ENCODE assay signal across 3 cellular contexts in the genomic region with DNA sequence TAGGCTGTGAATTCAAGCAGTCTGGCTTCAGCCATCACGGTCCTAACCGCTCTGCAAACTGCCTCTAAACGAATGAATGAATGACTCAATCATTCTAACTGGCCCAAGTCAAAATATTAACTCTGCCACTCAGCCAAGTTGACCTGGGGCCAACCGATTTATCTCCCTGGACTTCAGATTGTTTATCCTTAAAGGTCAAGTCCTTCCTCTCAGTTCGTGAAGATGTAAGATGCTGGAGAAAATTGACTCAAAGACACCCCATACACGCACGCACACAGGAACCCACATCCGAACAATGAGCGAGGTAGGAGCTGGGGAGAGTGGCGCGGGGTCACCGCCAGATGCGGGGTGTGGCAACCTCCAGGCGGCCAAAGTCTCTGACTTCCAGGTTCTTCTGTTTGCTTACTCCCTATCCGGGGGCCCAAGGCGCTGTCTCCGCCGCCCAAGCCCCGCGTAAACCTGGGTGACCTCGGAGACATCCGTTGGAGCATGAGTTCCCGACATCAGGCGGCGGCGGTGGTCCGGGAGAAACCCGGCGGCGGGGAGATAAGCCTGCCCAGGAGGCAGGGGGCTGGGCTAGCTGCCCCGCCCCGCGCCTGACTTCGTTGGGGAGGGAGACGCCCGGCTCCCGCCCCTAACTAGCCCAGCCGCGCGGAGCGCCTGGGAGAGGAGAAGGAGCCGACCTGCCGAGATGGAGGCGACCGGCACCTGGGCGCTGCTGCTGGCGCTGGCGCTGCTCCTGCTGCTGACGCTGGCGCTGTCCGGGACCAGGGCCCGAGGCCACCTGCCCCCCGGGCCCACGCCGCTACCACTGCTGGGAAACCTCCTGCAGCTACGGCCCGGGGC.
A peak's percentile ranks its signal among the peaks of the same experiment; 100 is the strongest.
TF ChIP-seq lines count a peak whose summit lies in the region.

A gene with protein sequence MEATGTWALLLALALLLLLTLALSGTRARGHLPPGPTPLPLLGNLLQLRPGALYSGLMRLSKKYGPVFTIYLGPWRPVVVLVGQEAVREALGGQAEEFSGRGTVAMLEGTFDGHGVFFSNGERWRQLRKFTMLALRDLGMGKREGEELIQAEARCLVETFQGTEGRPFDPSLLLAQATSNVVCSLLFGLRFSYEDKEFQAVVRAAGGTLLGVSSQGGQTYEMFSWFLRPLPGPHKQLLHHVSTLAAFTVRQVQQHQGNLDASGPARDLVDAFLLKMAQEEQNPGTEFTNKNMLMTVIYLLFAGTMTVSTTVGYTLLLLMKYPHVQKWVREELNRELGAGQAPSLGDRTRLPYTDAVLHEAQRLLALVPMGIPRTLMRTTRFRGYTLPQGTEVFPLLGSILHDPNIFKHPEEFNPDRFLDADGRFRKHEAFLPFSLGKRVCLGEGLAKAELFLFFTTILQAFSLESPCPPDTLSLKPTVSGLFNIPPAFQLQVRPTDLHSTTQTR (plus strand): TSS at position 646 of the 846 bp plus-strand sequence. CDS start 46 bp downstream, at position 692.

TF ChIP-seq in A549, 52 proteins besides CTCF, POLR2A, EP300 and RAD21 (continues in another document):
- TF ChIP-seq HDAC2 (IDR thresholded peaks at IDR 0.05): no peak
- no peak for TF ChIP-seq MYC (IDR thresholded peaks at IDR 0.05; ENCODE audit: borderline replicate concordance, low read length)
- TF ChIP-seq SMC3 (IDR thresholded peaks at IDR 0.05): peak; percentile 29; the same call in 2 of the 3 replicates
- TF ChIP-seq NR3C1 (IDR thresholded peaks at IDR 0.05): no peak
- TF ChIP-seq FOXS1 (CRISPR knock-in tag; IDR thresholded peaks at IDR 0.05): no peak
- TF ChIP-seq, protein P1, sequence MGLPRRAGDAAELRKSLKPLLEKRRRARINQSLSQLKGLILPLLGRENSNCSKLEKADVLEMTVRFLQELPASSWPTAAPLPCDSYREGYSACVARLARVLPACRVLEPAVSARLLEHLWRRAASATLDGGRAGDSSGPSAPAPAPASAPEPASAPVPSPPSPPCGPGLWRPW (IDR thresholded peaks at IDR 0.05): no peak
- TF ChIP-seq, protein P2, sequence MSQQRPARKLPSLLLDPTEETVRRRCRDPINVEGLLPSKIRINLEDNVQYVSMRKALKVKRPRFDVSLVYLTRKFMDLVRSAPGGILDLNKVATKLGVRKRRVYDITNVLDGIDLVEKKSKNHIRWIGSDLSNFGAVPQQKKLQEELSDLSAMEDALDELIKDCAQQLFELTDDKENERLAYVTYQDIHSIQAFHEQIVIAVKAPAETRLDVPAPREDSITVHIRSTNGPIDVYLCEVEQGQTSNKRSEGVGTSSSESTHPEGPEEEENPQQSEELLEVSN (IDR thresholded peaks at IDR 0.05; ENCODE audit: borderline replicate concordance, low read depth): 0 out of 2 replicates have a peak, but pooled peaks have one; percentile 68
- TF ChIP-seq CEBPB (IDR thresholded peaks at IDR 0.05): peak in 1 of 2 experiments; percentile 35; a peak in 1 of 4 replicates
- TF ChIP-seq ZNF302 (CRISPR knock-in tag; IDR thresholded peaks at IDR 0.05): no peak
- TF ChIP-seq ESRRA (IDR thresholded peaks at IDR 0.05; ENCODE audit: borderline replicate concordance, low read length): peak; percentile 44; the same call in 1 of the 2 replicates
- TF ChIP-seq CHD2 (IDR thresholded peaks at IDR 0.05; ENCODE audit: low read length, partially characterized antibody): no peak
- no peak for TF ChIP-seq PHF8 (IDR thresholded peaks at IDR 0.05; ENCODE audit: borderline replicate concordance, low read depth)
- TF ChIP-seq TP53 (CRISPR knock-in tag; IDR thresholded peaks at IDR 0.05): no peak
- TF ChIP-seq FOSL2 (IDR thresholded peaks at IDR 0.05): no peak
- 0 out of 2 replicates have a peak, but pooled peaks have one; percentile 6 for TF ChIP-seq FOSL2 (CRISPR knock-in tag; IDR thresholded peaks at IDR 0.05)
- TF ChIP-seq MAZ (IDR thresholded peaks at IDR 0.05; ENCODE audit: borderline replicate concordance, low read depth, low read length): no peak
- TF ChIP-seq, protein P3, sequence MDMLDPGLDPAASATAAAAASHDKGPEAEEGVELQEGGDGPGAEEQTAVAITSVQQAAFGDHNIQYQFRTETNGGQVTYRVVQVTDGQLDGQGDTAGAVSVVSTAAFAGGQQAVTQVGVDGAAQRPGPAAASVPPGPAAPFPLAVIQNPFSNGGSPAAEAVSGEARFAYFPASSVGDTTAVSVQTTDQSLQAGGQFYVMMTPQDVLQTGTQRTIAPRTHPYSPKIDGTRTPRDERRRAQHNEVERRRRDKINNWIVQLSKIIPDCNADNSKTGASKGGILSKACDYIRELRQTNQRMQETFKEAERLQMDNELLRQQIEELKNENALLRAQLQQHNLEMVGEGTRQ (IDR thresholded peaks at IDR 0.05): no peak
- no peak for TF ChIP-seq MAFK (IDR thresholded peaks at IDR 0.05; ENCODE audit: partially characterized antibody)
- TF ChIP-seq FOSB (CRISPR knock-in tag; IDR thresholded peaks at IDR 0.05): 0 out of 2 replicates have a peak, but pooled peaks have one; percentile 71
- TF ChIP-seq CBX8 (IDR thresholded peaks at IDR 0.05): no peak
- peak in 1 of 2 experiments; percentile 74; a peak in 2 of 5 replicates for TF ChIP-seq JUN (IDR thresholded peaks at IDR 0.05)
- TF ChIP-seq NFE2L2 (conservative IDR thresholded peaks at IDR 0.05; ENCODE audit: low read length): no peak
- TF ChIP-seq SREBF2 (IDR thresholded peaks at IDR 0.05): no peak
- peak; percentile 53; the same call in 1 of the 2 replicates for TF ChIP-seq EHF (CRISPR knock-in tag; IDR thresholded peaks at IDR 0.05)
- no peak for TF ChIP-seq HOXA7 (CRISPR knock-in tag; IDR thresholded peaks at IDR 0.05)

TF ChIP-seq in K562, 482 proteins besides CTCF, POLR2A, EP300 and RAD21 (continues in another document):
- TF ChIP-seq KDM2B (CRISPR knock-in tag; IDR thresholded peaks at IDR 0.05) (0 out of 2 replicates have a peak, but pooled peaks have one; percentile 11), ATF1 (CRISPR knock-in tag; IDR thresholded peaks at IDR 0.05) (no peak), ATF1 (tag; IDR thresholded peaks at IDR 0.05) (peak; percentile 9; the same call in 1 of the 2 replicates), SMARCA4 (IDR thresholded peaks at IDR 0.05) (no peak), ETV5 (CRISPR knock-in tag; IDR thresholded peaks at IDR 0.05; ENCODE audit: low read depth) (0 out of 2 replicates have a peak, but pooled peaks have one; percentile 21), ZNF764 (CRISPR knock-in tag; IDR thresholded peaks at IDR 0.05; ENCODE audit: low read depth) (no peak), ZNF175 (CRISPR knock-in tag; IDR thresholded peaks at IDR 0.05; ENCODE audit: low read depth) (no peak), SMAD4 (CRISPR knock-in tag; conservative IDR thresholded peaks at IDR 0.05) (peak; percentile 40; the same call in 1 of the 2 replicates), MYC (IDR thresholded peaks at IDR 0.05; ENCODE audit: low read depth, low read length) (peak; percentile 22; the same call in 1 of the 2 replicates), MYC (CRISPR knock-in tag; IDR thresholded peaks at IDR 0.05; ENCODE audit: borderline replicate concordance, low read depth) (no peak)
- TF ChIP-seq, protein P4, sequence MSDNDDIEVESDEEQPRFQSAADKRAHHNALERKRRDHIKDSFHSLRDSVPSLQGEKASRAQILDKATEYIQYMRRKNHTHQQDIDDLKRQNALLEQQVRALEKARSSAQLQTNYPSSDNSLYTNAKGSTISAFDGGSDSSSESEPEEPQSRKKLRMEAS (CRISPR knock-in tag; IDR thresholded peaks at IDR 0.05): peak; percentile 85
- TF ChIP-seq, protein P5, sequence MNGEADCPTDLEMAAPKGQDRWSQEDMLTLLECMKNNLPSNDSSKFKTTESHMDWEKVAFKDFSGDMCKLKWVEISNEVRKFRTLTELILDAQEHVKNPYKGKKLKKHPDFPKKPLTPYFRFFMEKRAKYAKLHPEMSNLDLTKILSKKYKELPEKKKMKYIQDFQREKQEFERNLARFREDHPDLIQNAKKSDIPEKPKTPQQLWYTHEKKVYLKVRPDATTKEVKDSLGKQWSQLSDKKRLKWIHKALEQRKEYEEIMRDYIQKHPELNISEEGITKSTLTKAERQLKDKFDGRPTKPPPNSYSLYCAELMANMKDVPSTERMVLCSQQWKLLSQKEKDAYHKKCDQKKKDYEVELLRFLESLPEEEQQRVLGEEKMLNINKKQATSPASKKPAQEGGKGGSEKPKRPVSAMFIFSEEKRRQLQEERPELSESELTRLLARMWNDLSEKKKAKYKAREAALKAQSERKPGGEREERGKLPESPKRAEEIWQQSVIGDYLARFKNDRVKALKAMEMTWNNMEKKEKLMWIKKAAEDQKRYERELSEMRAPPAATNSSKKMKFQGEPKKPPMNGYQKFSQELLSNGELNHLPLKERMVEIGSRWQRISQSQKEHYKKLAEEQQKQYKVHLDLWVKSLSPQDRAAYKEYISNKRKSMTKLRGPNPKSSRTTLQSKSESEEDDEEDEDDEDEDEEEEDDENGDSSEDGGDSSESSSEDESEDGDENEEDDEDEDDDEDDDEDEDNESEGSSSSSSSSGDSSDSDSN (IDR thresholded peaks at IDR 0.05; ENCODE audit: borderline replicate concordance in 1 of 2, low read depth in 2 of 2, low read length in 2 of 2): 0 out of 4 replicates have a peak, but pooled peaks of 1 of the 2 experiments have one; percentile 38
- TF ChIP-seq, protein P6, sequence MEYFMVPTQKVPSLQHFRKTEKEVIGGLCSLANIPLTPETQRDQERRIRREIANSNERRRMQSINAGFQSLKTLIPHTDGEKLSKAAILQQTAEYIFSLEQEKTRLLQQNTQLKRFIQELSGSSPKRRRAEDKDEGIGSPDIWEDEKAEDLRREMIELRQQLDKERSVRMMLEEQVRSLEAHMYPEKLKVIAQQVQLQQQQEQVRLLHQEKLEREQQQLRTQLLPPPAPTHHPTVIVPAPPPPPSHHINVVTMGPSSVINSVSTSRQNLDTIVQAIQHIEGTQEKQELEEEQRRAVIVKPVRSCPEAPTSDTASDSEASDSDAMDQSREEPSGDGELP (CRISPR knock-in tag; IDR thresholded peaks at IDR 0.05; ENCODE audit: borderline replicate concordance): peak; percentile 33; the same call in 1 of the 2 replicates

TF ChIP-seq in HepG2, 621 proteins besides CTCF, POLR2A, EP300 and RAD21 (continues in another document):
- TF ChIP-seq GTF2F1 (IDR thresholded peaks at IDR 0.05; ENCODE audit: low read length): no peak
- 0 out of 2 replicates have a peak, but pooled peaks have one; percentile 28 for TF ChIP-seq ZBTB7B (CRISPR knock-in tag; IDR thresholded peaks at IDR 0.05)
- TF ChIP-seq, protein P7, sequence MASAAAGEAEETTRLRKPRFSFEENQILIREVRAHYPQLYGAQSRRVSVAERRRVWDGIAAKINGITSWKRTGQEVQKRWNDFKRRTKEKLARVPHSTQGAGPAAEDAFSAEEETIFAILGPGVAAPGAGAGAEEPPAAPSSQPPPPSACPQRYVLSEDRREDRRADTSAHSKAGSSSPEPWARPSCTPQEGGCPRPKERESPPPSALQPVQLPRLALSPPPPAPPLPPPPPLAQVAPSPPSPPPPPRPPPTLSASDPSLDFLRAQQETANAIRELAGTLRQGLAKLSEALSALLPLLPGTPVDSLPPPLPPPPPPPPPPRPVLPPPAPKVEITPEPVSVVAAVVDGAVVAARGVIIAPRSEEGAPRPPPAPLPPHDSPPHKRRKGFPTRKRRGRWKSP (CRISPR knock-in tag; IDR thresholded peaks at IDR 0.05): peak; percentile 97
- TF ChIP-seq, protein P8, sequence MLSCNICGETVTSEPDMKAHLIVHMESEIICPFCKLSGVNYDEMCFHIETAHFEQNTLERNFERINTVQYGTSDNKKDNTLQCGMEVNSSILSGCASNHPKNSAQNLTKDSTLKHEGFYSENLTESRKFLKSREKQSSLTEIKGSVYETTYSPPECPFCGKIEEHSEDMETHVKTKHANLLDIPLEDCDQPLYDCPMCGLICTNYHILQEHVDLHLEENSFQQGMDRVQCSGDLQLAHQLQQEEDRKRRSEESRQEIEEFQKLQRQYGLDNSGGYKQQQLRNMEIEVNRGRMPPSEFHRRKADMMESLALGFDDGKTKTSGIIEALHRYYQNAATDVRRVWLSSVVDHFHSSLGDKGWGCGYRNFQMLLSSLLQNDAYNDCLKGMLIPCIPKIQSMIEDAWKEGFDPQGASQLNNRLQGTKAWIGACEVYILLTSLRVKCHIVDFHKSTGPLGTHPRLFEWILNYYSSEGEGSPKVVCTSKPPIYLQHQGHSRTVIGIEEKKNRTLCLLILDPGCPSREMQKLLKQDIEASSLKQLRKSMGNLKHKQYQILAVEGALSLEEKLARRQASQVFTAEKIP (CRISPR knock-in tag; IDR thresholded peaks at IDR 0.05; ENCODE audit: borderline replicate concordance): no peak
- peak; percentile 20; the same call in 1 of the 2 replicates for TF ChIP-seq NR2F6 (IDR thresholded peaks at IDR 0.05)
- TF ChIP-seq NR2F6 (CRISPR knock-in tag; IDR thresholded peaks at IDR 0.05): no peak
- TF ChIP-seq, protein P9, sequence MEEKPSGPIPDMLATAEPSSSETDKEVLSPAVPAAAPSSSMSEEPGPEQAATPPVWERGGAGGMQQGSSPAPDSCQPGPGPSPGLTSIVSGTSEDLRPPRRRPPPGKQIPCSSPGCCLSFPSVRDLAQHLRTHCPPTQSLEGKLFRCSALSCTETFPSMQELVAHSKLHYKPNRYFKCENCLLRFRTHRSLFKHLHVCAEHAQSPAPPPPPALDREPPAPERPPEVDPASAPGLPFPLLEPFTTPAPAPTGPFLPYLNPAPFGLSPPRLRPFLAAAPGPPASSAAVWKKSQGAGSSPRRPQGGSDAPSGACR (CRISPR knock-in tag; IDR thresholded peaks at IDR 0.05): no peak
- TF ChIP-seq SAP130 (CRISPR knock-in tag; IDR thresholded peaks at IDR 0.05; ENCODE audit: low read depth): peak; percentile 43
- no peak for TF ChIP-seq KLF6 (CRISPR knock-in tag; IDR thresholded peaks at IDR 0.05)
- TF ChIP-seq GABPB1 (CRISPR knock-in tag; IDR thresholded peaks at IDR 0.05): peak; percentile 34; the same call in 1 of the 2 replicates
- no peak for TF ChIP-seq NFIC (IDR thresholded peaks at IDR 0.05; ENCODE audit: low read length)
- no peak for TF ChIP-seq ZNF678 (CRISPR knock-in tag; IDR thresholded peaks at IDR 0.05)
- 0 out of 2 replicates have a peak, but pooled peaks have one; percentile 23 for TF ChIP-seq ARID2 (CRISPR knock-in tag; IDR thresholded peaks at IDR 0.05; ENCODE audit: borderline replicate concordance)
- TF ChIP-seq, protein P10, sequence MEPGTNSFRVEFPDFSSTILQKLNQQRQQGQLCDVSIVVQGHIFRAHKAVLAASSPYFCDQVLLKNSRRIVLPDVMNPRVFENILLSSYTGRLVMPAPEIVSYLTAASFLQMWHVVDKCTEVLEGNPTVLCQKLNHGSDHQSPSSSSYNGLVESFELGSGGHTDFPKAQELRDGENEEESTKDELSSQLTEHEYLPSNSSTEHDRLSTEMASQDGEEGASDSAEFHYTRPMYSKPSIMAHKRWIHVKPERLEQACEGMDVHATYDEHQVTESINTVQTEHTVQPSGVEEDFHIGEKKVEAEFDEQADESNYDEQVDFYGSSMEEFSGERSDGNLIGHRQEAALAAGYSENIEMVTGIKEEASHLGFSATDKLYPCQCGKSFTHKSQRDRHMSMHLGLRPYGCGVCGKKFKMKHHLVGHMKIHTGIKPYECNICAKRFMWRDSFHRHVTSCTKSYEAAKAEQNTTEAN (CRISPR knock-in tag; conservative IDR thresholded peaks at IDR 0.05): no peak
